Comparison of ENCODE assay signal across 8 cellular contexts in genomic region chr11:102733232-102733875, GRCh38. TPM values are rescaled to one million over a fixed set of nuclear protein-coding genes. Genes with fewer than 3 reads are reported as not detected.
A peak's percentile ranks its signal among the peaks of the same experiment; 100 is the strongest.
DNase-seq lines count a peak whose midpoint lies in the region; ATAC-seq and TF ChIP-seq lines count a peak whose summit lies in the region.

No MANE protein-coding gene starts in this region.

- no peaks in the 10 kb centered on the region for H3K36me3 ChIP-seq in thyroid gland

- intact Hi-C loops in thyroid gland (cut with DNase I), result no loop called here

- H3K9me3 ChIP-seq in thyroid gland, result no peaks in the 10 kb centered on the region

- TF ChIP-seq POLR2A in thyroid gland (IDR thresholded peaks at IDR 0.05), result no peak

- H3K27ac ChIP-seq in thyroid gland, result no peak overlapping the region

- H3K4me3 ChIP-seq in thyroid gland (replicated peaks in 1 of 3), result no peak overlapping the region

- no peaks in the 10 kb centered on the region for H3K27me3 ChIP-seq in thyroid gland

- no peak for TF ChIP-seq CTCF in thyroid gland (IDR thresholded peaks at IDR 0.05)

- H3K4me1 ChIP-seq in thyroid gland, result no peaks in the 10 kb centered on the region

- peak; percentile 90 for ATAC-seq in GM21619 (IDR thresholded peaks at IDR 0.05; ENCODE audit: unreplicated experiment)

- in situ Hi-C loops in T47D (cut with HindIII; ENCODE audit: low pct_unique_long_range_greater_than_20kb, low sequenced_read_pairs), result no loop called here

- DNase-seq in SIG-M5 treated with dmso at 0.1 percent for 504 hours (lab: John Stamatoyannopoulos, UW; ENCODE audit: unreplicated experiment) (peak; percentile 45), SIG-M5 (lab: John Stamatoyannopoulos, UW) (no peak), HuH-7 (ENCODE audit: low spot score) (peak; percentile 61), RPMI7951 (ENCODE audit: low read depth) (peak; percentile 61), T47D (ENCODE audit: low read depth in 1 of 2, low spot score in 1 of 2) (peak; percentile 50 to 90), lung microvascular endothelial cell (ENCODE audit: low read depth in 2 of 2) (peak; percentile 79 to 81), thyroid gland (no peak)

- 42 to 49% methylated on average over 8 of the region's 8 CpGs for WGBS in thyroid gland, 2 donors

RNA-seq across cellular contexts. Expression of gene MMP8, which starts 8.6 kb away (rescaled TPM):
- total RNA-seq in RPMI7951 (2014; rRNA removed; shearing (Covaris generic)), result 3.3 and 4.4 TPM in 2 replicates
- total RNA-seq in lung microvascular endothelial cell (not detected in 2 replicates), thyroid gland (under 1 TPM in 2 of 4 donors, not detected in 2; 0.24 to 0.45 TPM)

RNA-seq across cellular contexts. Expression of gene MMP27, which starts 27.8 kb away (rescaled TPM):
- not detected in 2 replicates for total RNA-seq in RPMI7951 (2014; rRNA removed; shearing (Covaris generic))
- total RNA-seq in lung microvascular endothelial cell, result not detected in 2 replicates
- total RNA-seq in thyroid gland, result under 1 TPM in 2 of 4 donors, not detected in 2; 0.22 to 0.67 TPM

RNA-seq across cellular contexts. Expression of gene MMP10, which starts 47.1 kb away (rescaled TPM):
- 0.20 and 0.24 TPM in 2 replicates for total RNA-seq in RPMI7951 (2014; rRNA removed; shearing (Covaris generic))
- total RNA-seq in lung microvascular endothelial cell, result 0.60 and 45.8 TPM in 2 replicates
- total RNA-seq in thyroid gland, result not detected

Comparison
In these comparisons a context has a peak if more than half of its experiments do, and no peak if none do; other contexts are left out.
1. DNase-seq: peak in SIG-M5 treated with dmso at 0.1 percent for 504 hours (single experiment), HuH-7 (single experiment), RPMI7951 (single experiment), T47D (2 of 2) and lung microvascular endothelial cell (2 of 2); none in SIG-M5 (single experiment) and thyroid gland (0 of 2).